9 cellular contexts compared by ENCODE assay signal in genomic region chr17:38868968-38869646, GRCh38. TPM values are rescaled to one million over a fixed set of nuclear protein-coding genes. Genes with fewer than 3 reads are reported as not detected.
DNase-seq lines count a peak whose midpoint lies in the region; ATAC-seq, FAIRE-seq and TF ChIP-seq lines count a peak whose summit lies in the region.
"Had no signal": no experiment of that assay in that cellular context is flagged by ENCODE, and none has a peak within 500 bp of the region (broad histone marks: within the 10 kb centered on the region; RNA-seq: fewer than 3 reads in every experiment).

No MANE protein-coding gene starts in this region.

- TF ChIP-seq EP300 in HepG2 (IDR thresholded peaks at IDR 0.05; ENCODE audit: low read depth in 2 of 2, low read length in 2 of 2) (peak in 1 of 2 experiments; percentile 35; a peak in 1 of 4 replicates), HepG2 (CRISPR knock-in tag; IDR thresholded peaks at IDR 0.05; ENCODE audit: borderline replicate concordance) (no peak)

- WGBS in HepG2 (ENCODE audit: low lambda C conversion rate), result 1% methylated on average over 30 of the region's 30 CpGs

- TF ChIP-seq CTCF in BJ (IDR thresholded peaks at IDR 0.05; ENCODE audit: insufficient read depth, low read depth, low read length), result peak; percentile 38
- TF ChIP-seq CTCF in HepG2 (CRISPR knock-in tag; IDR thresholded peaks at IDR 0.05), result peak; percentile 77

- no peaks in the 10 kb centered on the region for H3K9me3 ChIP-seq in HepG2 (ENCODE audit: low read length)

- intact Hi-C loops in HepG2 (cut with micrococcal nuclease; ENCODE audit: unreplicated experiment), result loop anchor here (1.0 to 5.0 kb wide), 2 partner anchors 69 to 117 kb away; partner anchors contain the start of gene PSMB3

- H2AFZ ChIP-seq in HepG2 (ENCODE audit: low read length), result peak overlapping the region; percentile 73

- peak; percentile 58 for DNase-seq in BJ (ENCODE audit: low read depth)
- peak; percentile 75 to 88 for DNase-seq in NCI-H526 (lab: John Stamatoyannopoulos, UW)
- DNase-seq in activated CD4-positive, alpha-beta T cell treated with anti-CD3 and anti-CD28 coated beads, Interleukin-2, amount 50 U/mL, for 1 hour, result peak; percentile 89
- DNase-seq in dedifferentiated amniotic fluid mesenchymal stem cell (ENCODE audit: extremely low spot score), result peak; percentile 87
- peak; percentile 90 for DNase-seq in HepG2 (ENCODE audit: low spot score)
- peak; percentile 89 for DNase-seq in stimulated activated CD4-positive, alpha-beta T cell treated with anti-CD3 and anti-CD28 coated beads, Interleukin-4, amount 100 ng/mL, for 1 hour

- H3K36me3 ChIP-seq in BJ (ENCODE audit: control insufficient read depth, insufficient read depth, low read length) (peaks cover 4% of the 10 kb centered on the region), HepG2 (replicated peaks in 1 of 2; ENCODE audit: control insufficient read depth in 1 of 2, insufficient read depth in 2 of 2, low read length in 2 of 2) (peaks cover 5 to 9% of the 10 kb centered on the region in 2 experiments; a peak in 3 of 5 replicates)

- POLR2A ChIA-PET in BJ (lab: Charles Lee), result interaction anchor here (0.6 to 0.7 kb wide), 4 partner anchors 11 to 139 kb away, joined by 3 to 16 read pairs (median 4); partner anchors contain the start of gene CISD3
- POLR2A ChIA-PET in HepG2 (lab: Yijun Ruan, JAX), result interaction anchor here (0.7 to 7.3 kb wide), 28 partner anchors 8 to 582 kb away, joined by 3 to 175 read pairs (median 6); partner anchors contain the start of genes CWC25, LASP1NB, MED1 and PSMB3

- H3K27me3 ChIP-seq in BJ (ENCODE audit: control insufficient read depth, insufficient read depth, low read length), result no peaks in the 10 kb centered on the region
- peaks cover 0 to 2% of the 10 kb centered on the region in 2 experiments; a peak in 2 of 5 replicates for H3K27me3 ChIP-seq in HepG2 (ENCODE audit: control insufficient read depth in 1 of 2, insufficient read depth in 2 of 2, low read length in 2 of 2)

- CTCF ChIA-PET in BJ (lab: Yijun Ruan, JAX) (interaction anchor here (0.5 to 3.4 kb wide), 6 partner anchors 16 to 306 kb away, joined by 3 to 17 read pairs (median 4); no protein-coding TSS in a partner anchor), HepG2 (lab: Yijun Ruan, JAX; ENCODE audit: low intra/inter-chr PET ratio, low total read pairs) (no interaction called here)

- FAIRE-seq in HepG2 (lab: Jason Lieb, UNC), result peak; percentile 55
- FAIRE-seq: colon had no signal

- no TSS peak for BruUV-seq in HepG2 (replicated peaks; lab: Mats Ljungman, UMichigan)

- peaks cover 42% of the 10 kb centered on the region for H3K4me1 ChIP-seq in HepG2 (ENCODE audit: insufficient read depth, low read length)

- peak overlapping the region; percentile 87 for H3K9ac ChIP-seq in HepG2 (ENCODE audit: insufficient read depth, low read depth, low read length)

- H4K20me1 ChIP-seq in HepG2 (ENCODE audit: insufficient read depth, low read length), result peaks cover 26% of the 10 kb centered on the region

- in situ Hi-C loops in HepG2 (cut with HindIII; ENCODE audit: extremely low pct_ligation_motif_present, low pct_unique_long_range_greater_than_20kb), result loop anchor here (5.0 kb wide), 1 partner anchor 283 kb away; the partner anchor contains the start of gene PLXDC1

- peaks cover 40% of the 10 kb centered on the region for H3K79me2 ChIP-seq in HepG2 (ENCODE audit: insufficient read depth, low read length)

- peak overlapping the region; percentile 83 for H3K4me2 ChIP-seq in HepG2 (ENCODE audit: low read depth, low read length)

- ATAC-seq in HG03439 (IDR thresholded peaks at IDR 0.05; ENCODE audit: unreplicated experiment) (peak; percentile 40), HepG2 (peak; percentile 52)

- peak overlapping the region; percentile 88 for H3K27ac ChIP-seq in HepG2 (ENCODE audit: extremely low read length, insufficient read depth, low read length)

- TF ChIP-seq POLR2A in GM19099 (IDR thresholded peaks at IDR 0.05; ENCODE audit: extremely low read depth, insufficient read length, low read depth), result peak; percentile 91
- peak; percentile 18 to 47; a peak in 2 of 4 replicates for TF ChIP-seq POLR2A in HepG2 (IDR thresholded peaks at IDR 0.05; ENCODE audit: insufficient read depth in 1 of 2, low read depth in 2 of 2, low read length in 2 of 2)

- TF ChIP-seq RAD21 in HepG2 (CRISPR knock-in tag; IDR thresholded peaks at IDR 0.05), result no peak; the same call in 1 of the 2 replicates

- peak overlapping the region; percentile 97 for H3K4me3 ChIP-seq in BJ (ENCODE audit: low read depth, low read length)
- peak overlapping the region; percentile 98 to 99 (median 99) for H3K4me3 ChIP-seq in HepG2 (replicated peaks in 1 of 3; ENCODE audit: insufficient read depth in 1 of 3, low read depth in 2 of 3, low read length in 3 of 3)

RNA-seq across cellular contexts. Expression of gene LASP1, which starts 0.8 kb away (rescaled TPM):
- polyA plus RNA-seq in BJ (2011; rRNA removed) (254 and 321 TPM in 2 replicates), HepG2 (2011; rRNA removed) (70.1 and 80.4 TPM in 2 replicates)
- 251 and 287 TPM in 2 replicates for polyA minus RNA-seq in BJ (2011; rRNA and poly(A)+ RNA removed)
- total RNA-seq in HepG2 (2016; rRNA removed; fragmentation: Illumina TruSeq; extraction: Trizol), result 97.0 and 110 TPM in 2 replicates
- total RNA-seq in HepG2 (2016; cell fraction: cytosol; rRNA removed; fragmentation: Illumina TruSeq; extraction: Trizol; ENCODE audit: low read depth), result 9.8 and 10.1 TPM in 2 replicates
- 92.3 and 97.2 TPM in 2 replicates for total RNA-seq in HepG2 (2016; cell fraction: insoluble cytoplasmic fraction; rRNA removed; fragmentation: Illumina TruSeq; extraction: Trizol)
- 38.1 and 38.7 TPM in 2 replicates for total RNA-seq in HepG2 (2016; cell fraction: membrane; rRNA removed; fragmentation: Illumina TruSeq; extraction: Trizol)
- total RNA-seq in HepG2 (2016; cell fraction: nucleus; rRNA removed; fragmentation: Illumina TruSeq; extraction: Trizol), result 62.5 and 68.5 TPM in 2 replicates
- polyA plus RNA-seq in HepG2 (2011; cell fraction: cytosol; rRNA removed), result 81.9 and 127 TPM in 2 replicates
- polyA plus RNA-seq in HepG2 (2011; cell fraction: nucleus; rRNA removed), result 107 and 129 TPM in 2 replicates
- 82.2 and 85.9 TPM in 2 replicates for polyA plus RNA-seq in HepG2 (2012)
- 7.2 and 8.1 TPM in 2 replicates for polyA plus RNA-seq in HepG2 (2016; cell fraction: cytosol; fragmentation: Illumina TruSeq; extraction: Trizol; ENCODE audit: low read depth)
- 138 and 161 TPM in 2 replicates for polyA plus RNA-seq in HepG2 (2016; cell fraction: insoluble cytoplasmic fraction; fragmentation: Illumina TruSeq; extraction: Trizol; ENCODE audit: low read depth)
- polyA plus RNA-seq in HepG2 (2016; cell fraction: membrane; fragmentation: Illumina TruSeq; extraction: Trizol; ENCODE audit: low read depth), result 25.1 and 28.1 TPM in 2 replicates
- 109 and 113 TPM in 2 replicates for polyA plus RNA-seq in HepG2 (2016; cell fraction: nucleus; fragmentation: Illumina TruSeq; extraction: Trizol; ENCODE audit: insufficient read depth, low read depth)
- 136 and 189 TPM in 2 replicates for polyA minus RNA-seq in HepG2 (2011; rRNA and poly(A)+ RNA removed; ENCODE audit: low replicate concordance)
- 107 and 130 TPM in 2 replicates for polyA minus RNA-seq in HepG2 (2011; cell fraction: cytosol; rRNA and poly(A)+ RNA removed)
- polyA minus RNA-seq in HepG2 (2011; cell fraction: nucleus; rRNA and poly(A)+ RNA removed), result 49.2 and 50.4 TPM in 2 replicates

RNA-seq across cellular contexts. Expression of gene RPL23, which starts 15.6 kb away (rescaled TPM):
- 1,440 and 2,342 TPM in 2 replicates for polyA plus RNA-seq in BJ (2011; rRNA removed)
- polyA minus RNA-seq in BJ (2011; rRNA and poly(A)+ RNA removed), result 176 and 213 TPM in 2 replicates
- 2,790 and 3,298 TPM in 2 replicates for total RNA-seq in HepG2 (2016; rRNA removed; fragmentation: Illumina TruSeq; extraction: Trizol)
- 4,051 and 4,588 TPM in 2 replicates for total RNA-seq in HepG2 (2016; cell fraction: cytosol; rRNA removed; fragmentation: Illumina TruSeq; extraction: Trizol; ENCODE audit: low read depth)
- 2,655 and 3,446 TPM in 2 replicates for total RNA-seq in HepG2 (2016; cell fraction: insoluble cytoplasmic fraction; rRNA removed; fragmentation: Illumina TruSeq; extraction: Trizol)
- total RNA-seq in HepG2 (2016; cell fraction: membrane; rRNA removed; fragmentation: Illumina TruSeq; extraction: Trizol), result 6,899 and 6,901 TPM in 2 replicates
- 995 and 1,125 TPM in 2 replicates for total RNA-seq in HepG2 (2016; cell fraction: nucleus; rRNA removed; fragmentation: Illumina TruSeq; extraction: Trizol)
- polyA plus RNA-seq in HepG2 (2011; rRNA removed), result 4,288 and 4,860 TPM in 2 replicates
- polyA plus RNA-seq in HepG2 (2011; cell fraction: cytosol; rRNA removed), result 4,164 and 5,084 TPM in 2 replicates
- polyA plus RNA-seq in HepG2 (2011; cell fraction: nucleus; rRNA removed), result 680 and 915 TPM in 2 replicates
- polyA plus RNA-seq in HepG2 (2012), result 4,457 and 5,527 TPM in 2 replicates
- polyA plus RNA-seq in HepG2 (2016; cell fraction: cytosol; fragmentation: Illumina TruSeq; extraction: Trizol; ENCODE audit: low read depth), result 5,325 and 6,272 TPM in 2 replicates
- polyA plus RNA-seq in HepG2 (2016; cell fraction: insoluble cytoplasmic fraction; fragmentation: Illumina TruSeq; extraction: Trizol; ENCODE audit: low read depth), result 3,877 and 3,973 TPM in 2 replicates
- polyA plus RNA-seq in HepG2 (2016; cell fraction: membrane; fragmentation: Illumina TruSeq; extraction: Trizol; ENCODE audit: low read depth), result 7,669 and 7,726 TPM in 2 replicates
- polyA plus RNA-seq in HepG2 (2016; cell fraction: nucleus; fragmentation: Illumina TruSeq; extraction: Trizol; ENCODE audit: insufficient read depth, low read depth), result 2,046 and 2,062 TPM in 2 replicates
- polyA minus RNA-seq in HepG2 (2011; rRNA and poly(A)+ RNA removed; ENCODE audit: low replicate concordance), result 223 and 322 TPM in 2 replicates
- polyA minus RNA-seq in HepG2 (2011; cell fraction: cytosol; rRNA and poly(A)+ RNA removed), result 1,056 and 1,226 TPM in 2 replicates
- 292 and 362 TPM in 2 replicates for polyA minus RNA-seq in HepG2 (2011; cell fraction: nucleus; rRNA and poly(A)+ RNA removed)

RNA-seq across cellular contexts. Expression of gene CWC25, which starts 44.0 kb away (rescaled TPM):
- 14.1 and 14.5 TPM in 2 replicates for polyA plus RNA-seq in BJ (2011; rRNA removed)
- 4.6 and 5.5 TPM in 2 replicates for polyA minus RNA-seq in BJ (2011; rRNA and poly(A)+ RNA removed)
- 12.7 and 15.6 TPM in 2 replicates for total RNA-seq in HepG2 (2016; rRNA removed; fragmentation: Illumina TruSeq; extraction: Trizol)
- total RNA-seq in HepG2 (2016; cell fraction: cytosol; rRNA removed; fragmentation: Illumina TruSeq; extraction: Trizol; ENCODE audit: low read depth), result 3.7 and 5.9 TPM in 2 replicates
- total RNA-seq in HepG2 (2016; cell fraction: insoluble cytoplasmic fraction; rRNA removed; fragmentation: Illumina TruSeq; extraction: Trizol), result 12.1 and 16.1 TPM in 2 replicates
- 4.9 and 5.9 TPM in 2 replicates for total RNA-seq in HepG2 (2016; cell fraction: membrane; rRNA removed; fragmentation: Illumina TruSeq; extraction: Trizol)
- total RNA-seq in HepG2 (2016; cell fraction: nucleus; rRNA removed; fragmentation: Illumina TruSeq; extraction: Trizol), result 16.2 and 16.8 TPM in 2 replicates
- 20.6 and 22.7 TPM in 2 replicates for polyA plus RNA-seq in HepG2 (2011; rRNA removed)
- 8.0 and 10.1 TPM in 2 replicates for polyA plus RNA-seq in HepG2 (2011; cell fraction: cytosol; rRNA removed)
- 75.8 and 78.0 TPM in 2 replicates for polyA plus RNA-seq in HepG2 (2011; cell fraction: nucleus; rRNA removed)
- 13.3 and 15.9 TPM in 2 replicates for polyA plus RNA-seq in HepG2 (2012)
- 1.3 and 1.4 TPM in 2 replicates for polyA plus RNA-seq in HepG2 (2016; cell fraction: cytosol; fragmentation: Illumina TruSeq; extraction: Trizol; ENCODE audit: low read depth)
- 13.2 and 13.4 TPM in 2 replicates for polyA plus RNA-seq in HepG2 (2016; cell fraction: insoluble cytoplasmic fraction; fragmentation: Illumina TruSeq; extraction: Trizol; ENCODE audit: low read depth)
- 2.8 and 3.3 TPM in 2 replicates for polyA plus RNA-seq in HepG2 (2016; cell fraction: membrane; fragmentation: Illumina TruSeq; extraction: Trizol; ENCODE audit: low read depth)
- polyA plus RNA-seq in HepG2 (2016; cell fraction: nucleus; fragmentation: Illumina TruSeq; extraction: Trizol; ENCODE audit: insufficient read depth, low read depth), result 51.8 and 58.8 TPM in 2 replicates
- polyA minus RNA-seq in HepG2 (2011; rRNA and poly(A)+ RNA removed; ENCODE audit: low replicate concordance), result 7.6 and 11.6 TPM in 2 replicates
- polyA minus RNA-seq in HepG2 (2011; cell fraction: cytosol; rRNA and poly(A)+ RNA removed), result 3.6 and 4.1 TPM in 2 replicates
- polyA minus RNA-seq in HepG2 (2011; cell fraction: nucleus; rRNA and poly(A)+ RNA removed), result 18.3 TPM in 2 replicates

Comparison
In these comparisons a context has a peak if more than half of its experiments do, and no peak if none do; other contexts are left out.
1. Peak in every context shown above with its lines: DNase-seq, ATAC-seq, H3K4me3 ChIP-seq and H3K27ac ChIP-seq.